20 cellular contexts compared by ENCODE assay signal in genomic region chr4:182192511-182193181, GRCh38. TPM values are rescaled to one million over a fixed set of nuclear protein-coding genes. Genes with fewer than 3 reads are reported as not detected.
DNase-seq lines count a peak whose midpoint lies in the region; FAIRE-seq and TF ChIP-seq lines count a peak whose summit lies in the region.
"Had no signal": no experiment of that assay in that cellular context is flagged by ENCODE, and none has a peak within 500 bp of the region (broad histone marks: within the 10 kb centered on the region; RNA-seq: fewer than 3 reads in every experiment).

No MANE protein-coding gene starts in this region.

- H3K9me3 Mint-ChIP-seq in HFFc6 (no peaks in the 10 kb centered on the region), astrocyte (ENCODE audit: unreplicated experiment) (no peaks in the 10 kb centered on the region)
- H3K9me3 Mint-ChIP-seq: activated naive CD8-positive, alpha-beta T cell treated with anti-CD3 and anti-CD28 coated beads for 36 hours had no signal

- intact Hi-C loops in ovary (cut with DNase I) = no loop called here

- no peak overlapping the region for H2BK5ac ChIP-seq in trophoblast cell (ENCODE audit: low read depth, low read length, poor library complexity)

- no peaks in the 10 kb centered on the region for H3K79me1 ChIP-seq in trophoblast cell (ENCODE audit: low read length)

- H3K79me2 ChIP-seq in astrocyte (ENCODE audit: insufficient read depth, low read length) = peaks cover 83% of the 10 kb centered on the region
- H3K79me2 ChIP-seq in trophoblast cell (ENCODE audit: control insufficient read depth, insufficient read depth, low read length, poor library complexity) = peaks cover 5% of the 10 kb centered on the region

- H3K9ac ChIP-seq in astrocyte (ENCODE audit: low read length) = peak overlapping the region; percentile 11
- no peak overlapping the region for H3K9ac ChIP-seq in trophoblast cell (ENCODE audit: low read length)

- H3K4me1 ChIP-seq in astrocyte (ENCODE audit: insufficient read depth, low read length) = peaks cover 41% of the 10 kb centered on the region
- peaks cover 9 to 20% of the 10 kb centered on the region in 2 experiments for H3K4me1 ChIP-seq in trophoblast cell (ENCODE audit: control insufficient read depth in 1 of 2, insufficient read depth in 2 of 2, low read length in 2 of 2)
- no peaks in the 10 kb centered on the region for H3K4me1 ChIP-seq in ovary (ENCODE audit: insufficient read depth)
- H3K4me1 ChIP-seq: Peyer's patch, testis had no signal

- H3K18ac ChIP-seq in trophoblast cell (ENCODE audit: low read length) = no peak overlapping the region

- H3K4me1 Mint-ChIP-seq in HFFc6 (ENCODE audit: low read depth) (peaks cover 60% of the 10 kb centered on the region), astrocyte (ENCODE audit: low read depth, unreplicated experiment) (peaks cover 57% of the 10 kb centered on the region)
- H3K4me1 Mint-ChIP-seq: activated naive CD8-positive, alpha-beta T cell treated with anti-CD3 and anti-CD28 coated beads for 36 hours had no signal

- H3K4me3 Mint-ChIP-seq in HFFc6 (peak overlapping the region; percentile 26; the same call in 1 of the 2 replicates), astrocyte (ENCODE audit: unreplicated experiment) (no peak overlapping the region)
- H3K4me3 Mint-ChIP-seq: activated naive CD8-positive, alpha-beta T cell treated with anti-CD3 and anti-CD28 coated beads for 36 hours had no signal

- H3K27ac ChIP-seq in astrocyte (ENCODE audit: low read depth, low read length) = peak overlapping the region; percentile 77
- H3K27ac ChIP-seq in trophoblast cell (ENCODE audit: low read depth, low read length) = no peak overlapping the region
- H3K27ac ChIP-seq in substantia nigra (ENCODE audit: low read depth, low read length, poor library complexity, severe bottlenecking) = no peak overlapping the region
- H3K27ac ChIP-seq in ovary = no peak overlapping the region
- H3K27ac ChIP-seq: esophagus muscularis mucosa, Peyer's patch, testis had no signal

- H2BK120ac ChIP-seq in trophoblast cell (ENCODE audit: insufficient read depth, low read length, poor library complexity) = no peak overlapping the region

- no peak overlapping the region for H3K14ac ChIP-seq in trophoblast cell (ENCODE audit: low read length)

- H4K8ac ChIP-seq in trophoblast cell (ENCODE audit: low read depth, low read length) = no peak overlapping the region

- WGBS in trophoblast cell (ENCODE audit: extremely low coverage, insufficient coverage, insufficient read length) = no CpG with 5 or more reads among the region's 1 CpG
- 10 to 28% (median 10%) methylated on average over 1 of the region's 1 CpG for WGBS in ovary, 3 donors

- H3K4me2 ChIP-seq in astrocyte (ENCODE audit: low read length) = peak overlapping the region; percentile 60
- no peak overlapping the region for H3K4me2 ChIP-seq in trophoblast cell (ENCODE audit: low read length)

- no peak overlapping the region for H3K23ac ChIP-seq in trophoblast cell (ENCODE audit: low read length)

- peak overlapping the region; percentile 29 for H3K27ac Mint-ChIP-seq in HFFc6
- peak overlapping the region; percentile 92 for H3K27ac Mint-ChIP-seq in astrocyte (ENCODE audit: unreplicated experiment)
- H3K27ac Mint-ChIP-seq: activated naive CD8-positive, alpha-beta T cell treated with anti-CD3 and anti-CD28 coated beads for 36 hours had no signal

- no peak overlapping the region for H4K12ac ChIP-seq in trophoblast cell (ENCODE audit: low read depth, low read length)

- no peak overlapping the region for H2BK12ac ChIP-seq in trophoblast cell (ENCODE audit: low read length)

- H2AK5ac ChIP-seq in trophoblast cell (ENCODE audit: low read length) = no peak overlapping the region

- H4K91ac ChIP-seq in trophoblast cell (ENCODE audit: low read depth, low read length) = no peak overlapping the region

- H3K27me3 ChIP-seq in astrocyte (ENCODE audit: insufficient read depth, low read length) (no peaks in the 10 kb centered on the region), trophoblast cell (ENCODE audit: insufficient read depth, low read length) (no peaks in the 10 kb centered on the region), ovary (no peaks in the 10 kb centered on the region)
- H3K27me3 ChIP-seq: esophagus muscularis mucosa, Peyer's patch, testis had no signal

- H3K36me3 ChIP-seq in astrocyte (ENCODE audit: insufficient read depth, low read length) = no peaks in the 10 kb centered on the region
- H3K36me3 ChIP-seq in trophoblast cell (ENCODE audit: control insufficient read depth in 1 of 2, insufficient read depth in 2 of 2, low read length in 2 of 2) = no peaks in the 10 kb centered on the region
- no peaks in the 10 kb centered on the region for H3K36me3 ChIP-seq in ovary
- H3K36me3 ChIP-seq: esophagus muscularis mucosa, Peyer's patch had no signal

- TF ChIP-seq CTCF in HFFc6 (IDR thresholded peaks at IDR 0.05) (no peak), astrocyte (IDR thresholded peaks at IDR 0.05; ENCODE audit: insufficient read depth, low read depth, low read length) (no peak), fibroblast of the aortic adventitia (IDR thresholded peaks at IDR 0.05; ENCODE audit: insufficient read depth, low read length) (no peak), ovary (IDR thresholded peaks at IDR 0.05) (no peak)

- no peak overlapping the region for H3K4ac ChIP-seq in trophoblast cell (ENCODE audit: low read depth, low read length)

- H3K4me3 ChIP-seq in astrocyte (ENCODE audit: insufficient read depth, low read depth, low read length) (no peak overlapping the region), fibroblast of the aortic adventitia (ENCODE audit: low read depth, low read length) (no peak overlapping the region), trophoblast cell (ENCODE audit: low read depth, low read length) (no peak overlapping the region), ovary (no peak overlapping the region)
- H3K4me3 ChIP-seq: esophagus muscularis mucosa, Peyer's patch, testis had no signal

- DNase-seq in HFFc6 (peak; percentile 16), astrocyte (ENCODE audit: low read depth) (peak; percentile 94), fibroblast of the aortic adventitia (ENCODE audit: low read depth) (peak; percentile 58), trophoblast cell (peak; percentile 11 to 53), substantia nigra (lab: John Stamatoyannopoulos, UW) (no peak), ovary (no peak), NCI-H2196 treated with DMSO at 0.1 percent for 48 hours (lab: John Stamatoyannopoulos, UW; ENCODE audit: unreplicated experiment) (no peak)
- no peak for DNase-seq in stimulated activated CD4-positive, alpha-beta T cell treated with anti-CD3 and anti-CD28 coated beads, Interleukin-4, amount 100 ng/mL, for 24 hours
- DNase-seq: activated naive CD8-positive, alpha-beta T cell treated with anti-CD3 and anti-CD28 coated beads for 36 hours; C1 segment of cervical spinal cord; Karpas-422; NCI-H187; occipital lobe; Peyer's patch; stimulated activated CD4-positive, alpha-beta T cell treated with anti-CD3 and anti-CD28 coated beads, Interleukin-15, amount 100 ng/mL, for 24 hours; testis had no signal

- TF ChIP-seq EP300 in ovary (IDR thresholded peaks at IDR 0.05) = no peak

- peak; percentile 84 for FAIRE-seq in astrocyte (lab: Jason Lieb, UNC)
- FAIRE-seq: colon, H54 had no signal

- no peak for TF ChIP-seq POLR2A in ovary (IDR thresholded peaks at IDR 0.05)

- H4K20me1 ChIP-seq in astrocyte (ENCODE audit: insufficient read depth, low read length) = no peaks in the 10 kb centered on the region

- H3K27me3 Mint-ChIP-seq in HFFc6 (ENCODE audit: insufficient read depth) (no peaks in the 10 kb centered on the region), astrocyte (ENCODE audit: low read depth, unreplicated experiment) (no peaks in the 10 kb centered on the region)

- H3K36me3 Mint-ChIP-seq in HFFc6 (ENCODE audit: low read depth) = peaks cover 5% of the 10 kb centered on the region
- H3K36me3 Mint-ChIP-seq in astrocyte (ENCODE audit: low read depth, unreplicated experiment) = peaks cover 3% of the 10 kb centered on the region
- H3K36me3 Mint-ChIP-seq: activated naive CD8-positive, alpha-beta T cell treated with anti-CD3 and anti-CD28 coated beads for 36 hours had no signal

- H3K9me3 ChIP-seq in astrocyte (ENCODE audit: insufficient read depth, low read depth, low read length) (no peaks in the 10 kb centered on the region), trophoblast cell (ENCODE audit: insufficient read depth, low read depth, low read length) (no peaks in the 10 kb centered on the region), ovary (no peaks in the 10 kb centered on the region)
- H3K9me3 ChIP-seq: esophagus muscularis mucosa, Peyer's patch, testis had no signal

- no peak overlapping the region for H2AFZ ChIP-seq in astrocyte (ENCODE audit: low read depth, low read length)
- no peak overlapping the region for H2AFZ ChIP-seq in trophoblast cell (ENCODE audit: insufficient read depth, low read length, poor library complexity)

RNA-seq across cellular contexts. Expression of gene TENM3, which starts 50.6 kb away (rescaled TPM):
- 10 to 100 TPM; 31.1 to 52.1 (median 42.0) TPM for total RNA-seq in HFFc6 (2021; fragmentation: NEBNext Ultra II Directional; extraction: Animal tissue kit (Norgen Biotek cat#: 25700))
- 127 TPM in 2 replicates for total RNA-seq in astrocyte
- total RNA-seq in fibroblast of the aortic adventitia (ENCODE audit: low replicate concordance) = 6.3 and 14.0 TPM in 2 replicates
- polyA plus RNA-seq in trophoblast cell (2013) = 112 and 119 TPM in 2 replicates
- 10 to 100 TPM in 2 of 7 donors, 1 to 10 TPM in 5; 4.2 to 16.1 (median 5.9) TPM for total RNA-seq in ovary
- 1 to 10 TPM in 1 of 2 donors, under 1 TPM in 1; 0.82 to 5.6 TPM for polyA plus RNA-seq in ovary
- total RNA-seq: activated naive CD8-positive, alpha-beta T cell treated with anti-CD3 and anti-CD28 coated beads for 36 hours; T-helper 1 cell treated with Interleukin-12 subunit alpha and Interleukin-12 subunit beta and Interleukin-4 antibody, amounts not matched to agents 30 ng/mL and 1 ng/mL, for 36 hours had no signal

Comparison
In these comparisons a context has a peak if more than half of its experiments do, and no peak if none do; other contexts are left out.
1. DNase-seq: peak in HFFc6 (single experiment), astrocyte (single experiment), fibroblast of the aortic adventitia (single experiment) and trophoblast cell (2 of 2); none in substantia nigra (0 of 49), ovary (0 of 5), NCI-H2196 treated with DMSO at 0.1 percent for 48 hours (single experiment) and stimulated activated CD4-positive, alpha-beta T cell treated with anti-CD3 and anti-CD28 coated beads, Interleukin-4, amount 100 ng/mL, for 24 hours (single experiment).